ENCODE assay signal across 19 cellular contexts in the genomic region with DNA sequence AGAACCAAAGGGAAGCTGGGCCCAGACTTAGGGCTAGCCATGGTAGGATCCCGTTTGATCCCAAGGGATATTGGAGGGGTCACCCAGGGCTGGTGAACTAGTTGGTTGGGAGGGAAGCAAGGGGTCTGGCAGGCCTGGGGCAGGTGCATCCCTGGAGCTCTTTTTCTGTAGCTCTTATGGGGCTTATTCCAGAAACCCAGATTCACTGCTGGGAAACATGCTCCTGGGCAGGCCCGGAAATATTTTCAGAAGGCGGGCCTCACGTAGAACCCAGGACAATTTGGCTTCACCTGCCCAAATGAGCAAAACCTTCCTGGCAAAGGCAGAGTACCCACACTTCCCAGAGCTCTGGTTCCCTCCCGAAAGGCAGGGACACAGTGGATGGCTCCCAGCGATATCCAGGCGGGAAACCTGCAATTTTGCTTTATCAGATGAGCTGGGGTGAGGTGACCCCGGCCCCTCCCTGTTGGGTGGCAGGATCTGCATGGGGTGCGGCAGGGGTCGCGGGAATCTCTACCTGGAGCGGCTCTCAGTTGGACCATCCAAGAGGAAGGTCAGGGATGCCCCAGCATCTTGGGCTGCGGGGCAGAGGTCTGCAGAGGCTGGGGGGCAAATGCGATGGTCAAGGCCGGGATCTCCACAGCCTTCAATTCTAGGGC.
DNase-seq lines count a peak whose midpoint lies in the region; ATAC-seq and TF ChIP-seq lines count a peak whose summit lies in the region.
"Had no signal": no experiment of that assay in that cellular context is flagged by ENCODE, and none has a peak within 500 bp of the region (broad histone marks: within the 10 kb centered on the region; RNA-seq: fewer than 3 reads in every experiment).

No MANE protein-coding gene starts in this region.

- H3K4me3 Mint-ChIP-seq in CD14-positive monocyte, result no peak overlapping the region
- H3K4me3 Mint-ChIP-seq: CD4-positive, alpha-beta T cell; IgD-negative memory B cell had no signal

- TF ChIP-seq POLR2A in suprapubic skin (IDR thresholded peaks at IDR 0.05), result no peak

- no peak overlapping the region for H2AK5ac ChIP-seq in neuronal stem cell (ENCODE audit: low read depth, low read length)

- ATAC-seq in RWPE2 (ENCODE audit: low read depth), result no peak
- ATAC-seq in HG03159 (IDR thresholded peaks at IDR 0.05; ENCODE audit: unreplicated experiment), result no peak
- no peak for ATAC-seq in HG02571 (IDR thresholded peaks at IDR 0.05; ENCODE audit: unreplicated experiment)
- ATAC-seq: HepG2 had no signal

- no peak overlapping the region for H4K91ac ChIP-seq in neuronal stem cell (ENCODE audit: low read depth, low read length, poor library complexity)

- no CpG with 5 or more reads among the region's 15 CpGs for WGBS in neuronal stem cell (ENCODE audit: extremely low coverage in 2 of 2, insufficient read length in 2 of 2, insufficient replicate concordance in 1 of 2), 2 donors
- 79% methylated on average over 9 of the region's 15 CpGs for WGBS in suprapubic skin

- H2BK5ac ChIP-seq in neuronal stem cell (ENCODE audit: low read length), result no peak overlapping the region

- no peak overlapping the region for H3K4me2 ChIP-seq in neuronal stem cell (ENCODE audit: insufficient read depth, low read length, poor library complexity, severe bottlenecking)

- TF ChIP-seq CTCF in CD14-positive monocyte (IDR thresholded peaks at IDR 0.05) (no peak), RWPE2 (IDR thresholded peaks at IDR 0.05; ENCODE audit: poor library complexity, severe bottlenecking) (no peak), suprapubic skin (IDR thresholded peaks at IDR 0.05) (no peak)

- H3K4me3 ChIP-seq in RWPE2 (ENCODE audit: severe bottlenecking) (no peak overlapping the region), neuronal stem cell (ENCODE audit: low read length in 2 of 2) (no peak overlapping the region), suprapubic skin (no peak overlapping the region)
- H3K4me3 ChIP-seq: GM23248 had no signal

- no peak overlapping the region for H2BK12ac ChIP-seq in neuronal stem cell (ENCODE audit: low read length)

- H3K4me1 ChIP-seq in RWPE2 (ENCODE audit: insufficient read depth, poor library complexity, severe bottlenecking) (no peaks in the 10 kb centered on the region), neuronal stem cell (ENCODE audit: control insufficient read depth in 2 of 2, insufficient read depth in 1 of 2, low read depth in 1 of 2, low read length in 2 of 2) (no peaks in the 10 kb centered on the region), suprapubic skin (no peaks in the 10 kb centered on the region)
- H3K4me1 ChIP-seq: BE2C, Caco-2 had no signal

- no peak overlapping the region for H3K27ac Mint-ChIP-seq in CD14-positive monocyte
- H3K27ac Mint-ChIP-seq: CD4-positive, alpha-beta T cell; IgD-negative memory B cell had no signal

- H2AFZ ChIP-seq in neuronal stem cell (ENCODE audit: low read length), result no peak overlapping the region
- H2AFZ ChIP-seq: GM23248 had no signal

- peaks cover 0 to 6% (median 4%) of the 10 kb centered on the region in 3 donors for H3K27me3 Mint-ChIP-seq in CD14-positive monocyte (ENCODE audit: low read depth in 3 of 3)
- H3K27me3 Mint-ChIP-seq: IgD-negative memory B cell had no signal

- H3K9me3 ChIP-seq in RWPE2 (ENCODE audit: severe bottlenecking) (no peaks in the 10 kb centered on the region), neuronal stem cell (replicated peaks in 1 of 2; ENCODE audit: control insufficient read depth in 2 of 2, insufficient read depth in 1 of 2, low read depth in 1 of 2, low read length in 2 of 2) (no peaks in the 10 kb centered on the region), suprapubic skin (no peaks in the 10 kb centered on the region)
- H3K9me3 ChIP-seq: BE2C, Caco-2 had no signal

- H3K18ac ChIP-seq in neuronal stem cell (ENCODE audit: low read length), result no peak overlapping the region

- H2BK120ac ChIP-seq in neuronal stem cell (ENCODE audit: low read depth, low read length), result no peak overlapping the region

- no peak overlapping the region for H3K14ac ChIP-seq in neuronal stem cell (ENCODE audit: low read length)

- H3K4ac ChIP-seq in neuronal stem cell (ENCODE audit: low read length), result no peak overlapping the region

- H3K27ac ChIP-seq in RWPE2 (ENCODE audit: poor library complexity, severe bottlenecking) (no peak overlapping the region), neuronal stem cell (replicated peaks; ENCODE audit: low read length) (no peak overlapping the region), suprapubic skin (no peak overlapping the region)
- H3K27ac ChIP-seq: GM23248 had no signal

- peak overlapping the region; percentile 25 for H3K9ac ChIP-seq in neuronal stem cell (ENCODE audit: low read depth, low read length, poor library complexity)
- H3K9ac ChIP-seq: GM23248 had no signal

- H3K79me1 ChIP-seq in neuronal stem cell (ENCODE audit: low read depth, low read length), result peaks cover 4% of the 10 kb centered on the region

- H3K36me3 Mint-ChIP-seq in CD14-positive monocyte, result no peaks in the 10 kb centered on the region
- H3K36me3 Mint-ChIP-seq: IgD-negative memory B cell had no signal

- no peaks in the 10 kb centered on the region for H3K36me3 ChIP-seq in RWPE2 (ENCODE audit: low read depth)
- no peaks in the 10 kb centered on the region for H3K36me3 ChIP-seq in neuronal stem cell (replicated peaks in 1 of 2; ENCODE audit: control insufficient read depth in 2 of 2, insufficient read depth in 2 of 2, low read length in 2 of 2)
- no peaks in the 10 kb centered on the region for H3K36me3 ChIP-seq in suprapubic skin
- H3K36me3 ChIP-seq: BE2C had no signal

- no peak overlapping the region for H3K23ac ChIP-seq in neuronal stem cell (ENCODE audit: low read depth, low read length, poor library complexity)

- DNase-seq in CD14-positive monocyte (ENCODE audit: low spot score) (peak; percentile 23), RWPE2 (ENCODE audit: low spot score) (peak; percentile 20), neuronal stem cell (ENCODE audit: low spot score) (no peak), suprapubic skin (ENCODE audit: low spot score in 2 of 2) (peak; percentile 43 to 52)
- no peak for DNase-seq in stimulated activated CD4-positive, alpha-beta T cell treated with anti-CD3 and anti-CD28 coated beads, Interleukin-12 subunit alpha, Interleukin-12 subunit beta, amount 100 ng/mL, for 4 hours
- DNase-seq: ACHN, BE2C, C1 segment of cervical spinal cord, DMS79, GF-D8, GM23248, HCEC 1CT, KBM-7 had no signal

- no peak for TF ChIP-seq EP300 in suprapubic skin (IDR thresholded peaks at IDR 0.05)

- intact Hi-C loops in CD14-positive monocyte (cut with micrococcal nuclease), result no loop called here

- H4K8ac ChIP-seq in neuronal stem cell (ENCODE audit: low read depth, low read length), result no peak overlapping the region

- H2BK15ac ChIP-seq in neuronal stem cell (ENCODE audit: low read length), result no peak overlapping the region

- H3K4me1 Mint-ChIP-seq in CD14-positive monocyte, result no peaks in the 10 kb centered on the region
- H3K4me1 Mint-ChIP-seq: IgD-negative memory B cell had no signal

- H3K27me3 ChIP-seq in RWPE2 (ENCODE audit: insufficient read depth, poor library complexity, severe bottlenecking) (peaks cover 9% of the 10 kb centered on the region), neuronal stem cell (ENCODE audit: control insufficient read depth in 3 of 3, insufficient read depth in 3 of 3, low read depth in 1 of 3, low read length in 3 of 3) (no peaks in the 10 kb centered on the region), suprapubic skin (peaks cover 10% of the 10 kb centered on the region)
- H3K27me3 ChIP-seq: BE2C had no signal

- H3K9me3 Mint-ChIP-seq in CD14-positive monocyte, result peaks cover 0 to 3% (median 0%) of the 10 kb centered on the region in 7 donors
- H3K9me3 Mint-ChIP-seq: CD4-positive, alpha-beta T cell had no signal

Comparison
In these comparisons a context has a peak if more than half of its experiments do, and no peak if none do; other contexts are left out.
1. DNase-seq: peak in CD14-positive monocyte (single experiment), RWPE2 (single experiment) and suprapubic skin (2 of 2); none in neuronal stem cell (single experiment) and stimulated activated CD4-positive, alpha-beta T cell treated with anti-CD3 and anti-CD28 coated beads, Interleukin-12 subunit alpha, Interleukin-12 subunit beta, amount 100 ng/mL, for 4 hours (single experiment).